Comparison of ENCODE assay signal across 7 cellular contexts in the genomic region with DNA sequence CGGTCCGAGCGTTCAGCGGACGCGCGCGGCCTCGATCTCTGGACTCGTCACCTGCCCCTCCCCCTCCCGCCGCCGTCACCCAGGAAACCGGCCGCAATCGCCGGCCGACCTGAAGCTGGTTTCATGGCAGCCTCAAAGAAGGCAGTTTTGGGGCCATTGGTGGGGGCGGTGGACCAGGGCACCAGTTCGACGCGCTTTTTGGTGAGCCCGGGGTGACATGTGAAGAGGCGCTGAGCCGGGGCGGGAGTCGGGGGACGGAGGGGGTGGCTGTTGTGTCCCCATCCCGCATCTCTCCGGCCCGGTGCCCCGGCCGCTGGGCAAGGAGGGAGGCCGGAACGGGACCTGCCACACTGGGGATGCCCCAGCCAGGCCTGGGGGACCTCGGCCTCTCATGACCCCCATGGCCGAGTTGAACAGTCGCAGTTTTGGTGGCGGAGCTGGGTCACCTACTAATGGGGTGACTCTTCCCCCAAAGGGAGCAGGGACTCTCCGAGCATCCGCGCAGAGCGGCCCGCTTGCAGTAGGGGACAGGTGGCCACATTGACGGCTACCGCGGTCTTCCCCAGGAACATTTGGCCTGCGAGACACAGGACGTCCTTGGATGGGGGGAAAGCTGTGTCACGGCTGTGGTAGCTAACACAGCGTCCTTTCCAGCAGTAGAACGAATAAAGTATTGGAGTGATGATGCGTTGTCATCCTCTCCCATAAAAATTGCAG. TPM values are rescaled to one million over a fixed set of nuclear protein-coding genes. Genes with fewer than 3 reads are reported as not detected.
DNase-seq lines count a peak whose midpoint lies in the region; ATAC-seq and TF ChIP-seq lines count a peak whose summit lies in the region.

A gene (plus strand): TSS at position 9 of the 717 bp plus-strand sequence. CDS start 115 bp downstream, at position 124.

- H3K27ac Mint-ChIP-seq in activated naive CD4-positive, alpha-beta T cell treated with anti-CD3 and anti-CD28 coated beads, Interleukin-2, amount 10 ng/mL, durations not matched to agents 7 days and 5 days = peak within 1 kb of the TSS; percentile 97
- H3K27ac Mint-ChIP-seq in progenitor cell of endocrine pancreas = peak within 1 kb of the TSS; percentile 97

- H3K27me3 ChIP-seq in heart right ventricle = no peaks in the 10 kb centered on the region

- intact Hi-C loops in heart right ventricle (cut with DNase I) = no loop called here

- CTCF ChIA-PET in GM10248 (lab: Yijun Ruan, JAX) = interaction anchor here (1.2 kb wide), 1 partner anchor 83 kb away, joined by 3 read pairs; no protein-coding TSS in a partner anchor
- CTCF ChIA-PET in activated naive CD4-positive, alpha-beta T cell treated with anti-CD3 and anti-CD28 coated beads, Interleukin-2, amount 10 ng/mL, durations not matched to agents 7 days and 5 days (lab: Charles Lee) = no interaction called here

- H3K36me3 ChIP-seq in heart right ventricle = no peaks in the 10 kb centered on the region

- TF ChIP-seq CTCF in GM10248 (IDR thresholded peaks at IDR 0.05; ENCODE audit: control extremely low read depth, extremely low read depth, low read depth, missing control alignments) (no peak), LNCaP clone FGC (IDR thresholded peaks at IDR 0.05; ENCODE audit: control insufficient read depth, extremely low read depth, insufficient read depth) (no peak), heart right ventricle (IDR thresholded peaks at IDR 0.05) (no peak), progenitor cell of endocrine pancreas (IDR thresholded peaks at IDR 0.05; ENCODE audit: unreplicated experiment) (no peak)

- peak within 1 kb of the TSS; percentile 83 for H3K4me3 Mint-ChIP-seq in activated naive CD4-positive, alpha-beta T cell treated with anti-CD3 and anti-CD28 coated beads, Interleukin-2, amount 10 ng/mL, durations not matched to agents 7 days and 5 days
- H3K4me3 Mint-ChIP-seq in progenitor cell of endocrine pancreas (ENCODE audit: low read depth) = peak within 1 kb of the TSS; percentile 87

- H3K27me3 Mint-ChIP-seq in activated naive CD4-positive, alpha-beta T cell treated with anti-CD3 and anti-CD28 coated beads, Interleukin-2, amount 10 ng/mL, durations not matched to agents 7 days and 5 days = no peaks in the 10 kb centered on the region
- no peaks in the 10 kb centered on the region for H3K27me3 Mint-ChIP-seq in progenitor cell of endocrine pancreas

- peak within 1 kb of the TSS; percentile 68 for H3K4me3 ChIP-seq in LNCaP clone FGC (ENCODE audit: low read depth, low read length)
- H3K4me3 ChIP-seq in heart right ventricle = peak within 1 kb of the TSS; percentile 38 to 76 (median 68)

- H3K36me3 Mint-ChIP-seq in activated naive CD4-positive, alpha-beta T cell treated with anti-CD3 and anti-CD28 coated beads, Interleukin-2, amount 10 ng/mL, durations not matched to agents 7 days and 5 days = peaks cover 2% of the 10 kb centered on the region
- no peaks in the 10 kb centered on the region for H3K36me3 Mint-ChIP-seq in progenitor cell of endocrine pancreas (ENCODE audit: insufficient read depth)

- peaks cover 0 to 11% (median 4%) of the 10 kb centered on the region in 9 donors for H3K4me1 ChIP-seq in heart right ventricle

- peak within 1 kb of the TSS; percentile 65 to 92 (median 80) for H3K27ac ChIP-seq in heart right ventricle

- WGBS in heart right ventricle, 2 donors = 1% methylated on average over 26 to 50 of the region's 53 CpGs

- H3K9me3 Mint-ChIP-seq in activated naive CD4-positive, alpha-beta T cell treated with anti-CD3 and anti-CD28 coated beads, Interleukin-2, amount 10 ng/mL, durations not matched to agents 7 days and 5 days = no peaks in the 10 kb centered on the region
- no peaks in the 10 kb centered on the region for H3K9me3 Mint-ChIP-seq in progenitor cell of endocrine pancreas (ENCODE audit: low read depth)

- POLR2A ChIA-PET in GM10248 (lab: Yijun Ruan, JAX) = no interaction called here

- DNase-seq in GM10248 (ENCODE audit: extremely low spot score) = peak; percentile 16
- no peak for DNase-seq in LNCaP clone FGC (ENCODE audit: low read depth)
- DNase-seq in activated naive CD4-positive, alpha-beta T cell treated with anti-CD3 and anti-CD28 coated beads, Interleukin-2, amount 10 ng/mL, durations not matched to agents 7 days and 5 days = peak; percentile 36
- DNase-seq in heart right ventricle = peak; percentile 3 to 15
- DNase-seq in progenitor cell of endocrine pancreas (ENCODE audit: low spot score, unreplicated experiment) = no peak
- no peak for DNase-seq in MV-4-11 (lab: John Stamatoyannopoulos, UW)

- ATAC-seq in GM21717 (IDR thresholded peaks at IDR 0.05; ENCODE audit: unreplicated experiment) (peak; percentile 12), heart right ventricle (peak; percentile 11 to 62 (median 32))

- H3K4me1 Mint-ChIP-seq in activated naive CD4-positive, alpha-beta T cell treated with anti-CD3 and anti-CD28 coated beads, Interleukin-2, amount 10 ng/mL, durations not matched to agents 7 days and 5 days = peaks cover 59% of the 10 kb centered on the region
- peaks cover 12% of the 10 kb centered on the region for H3K4me1 Mint-ChIP-seq in progenitor cell of endocrine pancreas (ENCODE audit: low read depth)

- no peaks in the 10 kb centered on the region for H3K9me3 ChIP-seq in heart right ventricle

RNA-seq across cellular contexts. Expression of the gene that starts here (rescaled TPM):
- 10 to 100 TPM in 4 of 10 donors, 1 to 10 TPM in 6; 4.7 to 13.6 (median 9.7) TPM for total RNA-seq in heart right ventricle
- 1 to 10 TPM; 3.6 to 9.8 TPM for polyA plus RNA-seq in heart right ventricle
- total RNA-seq in progenitor cell of endocrine pancreas = 16.3 and 16.6 TPM in 2 replicates

Comparison
In these comparisons a context has a peak if more than half of its experiments do, and no peak if none do; other contexts are left out.
1. DNase-seq: peak in GM10248 (single experiment), activated naive CD4-positive, alpha-beta T cell treated with anti-CD3 and anti-CD28 coated beads, Interleukin-2, amount 10 ng/mL, durations not matched to agents 7 days and 5 days (single experiment) and heart right ventricle (2 of 2); none in LNCaP clone FGC (single experiment), progenitor cell of endocrine pancreas (single experiment) and MV-4-11 (single experiment).